24 cellular contexts compared by ENCODE assay signal in genomic region chr16:306911-307370, GRCh38. TPM values are rescaled to one million over a fixed set of nuclear protein-coding genes. Genes with fewer than 3 reads are reported as not detected.
A peak's percentile ranks its signal among the peaks of the same experiment; 100 is the strongest.
DNase-seq lines count a peak whose midpoint lies in the region; ATAC-seq lines count a peak whose summit lies in the region.
"Had no signal": no experiment of that assay in that cellular context is flagged by ENCODE, and none has a peak within 500 bp of the region (broad histone marks: within the 10 kb centered on the region; RNA-seq: fewer than 3 reads in every experiment).

No MANE protein-coding gene starts in this region.

- ATAC-seq in HG02973 (IDR thresholded peaks at IDR 0.05; ENCODE audit: unreplicated experiment) (no peak), HG02588 (IDR thresholded peaks at IDR 0.05; ENCODE audit: unreplicated experiment) (no peak)
- ATAC-seq: activated CD8-positive, alpha-beta T cell treated with anti-CD3 and anti-CD28 coated beads, Interleukin-2, amount 10 ng/mL, durations not matched to agents 7 days and 5 days; GM12878; GM23338; naive thymus-derived CD8-positive, alpha-beta T cell had no signal

- DNase-seq in NCI-H2107 treated with DMSO at 0.1 percent for 48 hours (lab: John Stamatoyannopoulos, UW; ENCODE audit: unreplicated experiment) (peak; percentile 21), NCI-H2107 (lab: John Stamatoyannopoulos, UW) (no peak), NCI-H187 (lab: John Stamatoyannopoulos, UW) (peak; percentile 24 to 47), cerebellum (ENCODE audit: low spot score) (peak; percentile 47), occipital lobe (lab: John Stamatoyannopoulos, UW) (peak; percentile 43), medulla oblongata (ENCODE audit: extremely low spot score) (no peak)
- DNase-seq: activated CD8-positive, alpha-beta T cell treated with anti-CD3 and anti-CD28 coated beads, Interleukin-2, amount 10 ng/mL, durations not matched to agents 7 days and 5 days; activated naive CD4-positive, alpha-beta T cell treated with anti-CD3 and anti-CD28 coated beads, Interleukin-2, amount 50 U/mL, for 16 hours; activated T-cell treated with anti-CD3 and anti-CD28 coated beads, Interleukin-2, amount 50 U/mL, for 24 hours; foreskin fibroblast; GF-D8; hippocampal formation; kidney; naive thymus-derived CD8-positive, alpha-beta T cell; NCI-H524 treated with DMSO at 0.1 percent for 48 hours; OCI-M1; SIG-M5; stimulated activated CD4-positive, alpha-beta T cell treated with anti-CD3 and anti-CD28 coated beads, Interleukin-2, amount 100 ng/mL, for 24 hours; T-helper 2 cell had no signal

RNA-seq across cellular contexts. Expression of gene PDIA2, which starts 24.0 kb away (rescaled TPM):
- total RNA-seq in cerebellum (2.7 TPM), occipital lobe (6.4 TPM)
- total RNA-seq: activated CD8-positive, alpha-beta T cell treated with anti-CD3 and anti-CD28 coated beads, Interleukin-2, amount 10 ng/mL, durations not matched to agents 7 days and 5 days; kidney; ureter had no signal

RNA-seq across cellular contexts. Expression of gene ARHGDIG, which starts 26.6 kb away (rescaled TPM):
- total RNA-seq in cerebellum: 19.4 TPM
- 35.9 TPM for total RNA-seq in occipital lobe
- total RNA-seq: activated CD8-positive, alpha-beta T cell treated with anti-CD3 and anti-CD28 coated beads, Interleukin-2, amount 10 ng/mL, durations not matched to agents 7 days and 5 days; GM12878; ureter had no signal

RNA-seq across cellular contexts. Expression of gene RGS11, which starts 31.2 kb away (rescaled TPM):
- total RNA-seq in cerebellum (10.1 TPM), occipital lobe (2.8 TPM)
- total RNA-seq: activated CD8-positive, alpha-beta T cell treated with anti-CD3 and anti-CD28 coated beads, Interleukin-2, amount 10 ng/mL, durations not matched to agents 7 days and 5 days; GM12878; naive thymus-derived CD8-positive, alpha-beta T cell had no signal

RNA-seq across cellular contexts. Expression of gene AXIN1, which starts 45.6 kb away (rescaled TPM):
- total RNA-seq in cerebellum (16.4 TPM), occipital lobe (18.7 TPM)

Comparison
In these comparisons a context has a peak if more than half of its experiments do, and no peak if none do; other contexts are left out.
1. DNase-seq: peak in NCI-H2107 treated with DMSO at 0.1 percent for 48 hours (single experiment), NCI-H187 (2 of 2), cerebellum (single experiment) and occipital lobe (single experiment); none in NCI-H2107 (single experiment) and medulla oblongata (single experiment).